15 cellular contexts compared by ENCODE assay signal in genomic region chr12:46537387-46537959, GRCh38.
DNase-seq lines count a peak whose midpoint lies in the region; ATAC-seq and TF ChIP-seq lines count a peak whose summit lies in the region.
"Had no signal": no experiment of that assay in that cellular context is flagged by ENCODE, and none has a peak within 500 bp of the region (broad histone marks: within the 10 kb centered on the region; RNA-seq: fewer than 3 reads in every experiment).

No MANE protein-coding gene starts in this region.

- no peaks in the 10 kb centered on the region for H3K79me1 ChIP-seq in trophoblast cell (ENCODE audit: low read length)

- no peak overlapping the region for H3K23ac ChIP-seq in trophoblast cell (ENCODE audit: low read length)

- H2AK5ac ChIP-seq in trophoblast cell (ENCODE audit: low read length), result no peak overlapping the region

- peaks cover 5% of the 10 kb centered on the region for H3K36me3 Mint-ChIP-seq in chondrocyte (ENCODE audit: low read depth)

- H3F3A ChIP-seq in MM.1S (ENCODE audit: insufficient read depth, low read length), result no peaks in the 10 kb centered on the region
- no peaks in the 10 kb centered on the region for H3F3A ChIP-seq in smooth muscle cell (ENCODE audit: low read depth)

- H4K20me1 ChIP-seq in MM.1S (ENCODE audit: insufficient read depth, low read length) (no peaks in the 10 kb centered on the region), smooth muscle cell (ENCODE audit: low read depth) (no peaks in the 10 kb centered on the region)

- H2BK12ac ChIP-seq in trophoblast cell (ENCODE audit: low read length), result no peak overlapping the region

- no peak overlapping the region for H2BK5ac ChIP-seq in trophoblast cell (ENCODE audit: low read depth, low read length, poor library complexity)

- ATAC-seq in HG03521 (IDR thresholded peaks at IDR 0.05; ENCODE audit: unreplicated experiment), result no peak
- no peak for ATAC-seq in HG03135 (IDR thresholded peaks at IDR 0.05; ENCODE audit: unreplicated experiment)
- ATAC-seq: A549 had no signal

- H3K27ac ChIP-seq in MM.1S (ENCODE audit: low read length) (peak overlapping the region; percentile 8; the same call in 1 of the 2 replicates), trophoblast cell (ENCODE audit: low read depth, low read length) (no peak overlapping the region), smooth muscle cell (ENCODE audit: low read depth) (no peak overlapping the region), caudate nucleus (ENCODE audit: low read depth, low read length) (no peak overlapping the region)
- H3K27ac ChIP-seq: C4-2B, HL-60 had no signal

- no peak overlapping the region for H2AFZ ChIP-seq in MM.1S (ENCODE audit: low read length)
- H2AFZ ChIP-seq in trophoblast cell (ENCODE audit: insufficient read depth, low read length, poor library complexity), result no peak overlapping the region
- H2AFZ ChIP-seq in smooth muscle cell (ENCODE audit: low read depth), result no peak overlapping the region

- no peak overlapping the region for H3K18ac ChIP-seq in trophoblast cell (ENCODE audit: low read length)

- H3K79me2 ChIP-seq in MM.1S (ENCODE audit: low read length) (no peaks in the 10 kb centered on the region), trophoblast cell (ENCODE audit: control insufficient read depth, insufficient read depth, low read length, poor library complexity) (no peaks in the 10 kb centered on the region), smooth muscle cell (ENCODE audit: low read depth) (no peaks in the 10 kb centered on the region)

- peaks cover 20% of the 10 kb centered on the region for H3K4me1 ChIP-seq in MM.1S (ENCODE audit: low read length)
- H3K4me1 ChIP-seq in trophoblast cell (ENCODE audit: control insufficient read depth in 1 of 2, insufficient read depth in 2 of 2, low read length in 2 of 2), result no peaks in the 10 kb centered on the region
- H3K4me1 ChIP-seq in smooth muscle cell (ENCODE audit: low read depth), result peaks cover 15% of the 10 kb centered on the region
- H3K4me1 ChIP-seq: BE2C had no signal

- H3K27ac Mint-ChIP-seq in chondrocyte (ENCODE audit: unreplicated experiment), result peak overlapping the region; percentile 5
- H3K27ac Mint-ChIP-seq: CD4-positive, alpha-beta memory T cell; HFFc6 had no signal

- TF ChIP-seq CTCF in MM.1S (IDR thresholded peaks at IDR 0.05; ENCODE audit: low read length) (no peak), chondrocyte (IDR thresholded peaks at IDR 0.05) (no peak), smooth muscle cell (IDR thresholded peaks at IDR 0.05; ENCODE audit: borderline replicate concordance, insufficient read depth, poor library complexity, severe bottlenecking) (no peak)

- H2BK120ac ChIP-seq in trophoblast cell (ENCODE audit: insufficient read depth, low read length, poor library complexity), result no peak overlapping the region

- H3K9ac ChIP-seq in MM.1S (ENCODE audit: low read length) (no peak overlapping the region), trophoblast cell (ENCODE audit: low read length) (no peak overlapping the region), smooth muscle cell (ENCODE audit: low read depth) (no peak overlapping the region)

- no peak overlapping the region for H3K4ac ChIP-seq in trophoblast cell (ENCODE audit: low read depth, low read length)

- H3K27me3 Mint-ChIP-seq in chondrocyte (ENCODE audit: low read depth), result no peaks in the 10 kb centered on the region
- H3K27me3 Mint-ChIP-seq: CD4-positive, alpha-beta memory T cell had no signal

- peaks cover 31% of the 10 kb centered on the region for H3K4me1 Mint-ChIP-seq in chondrocyte (ENCODE audit: low read depth)

- no peak overlapping the region for H4K12ac ChIP-seq in trophoblast cell (ENCODE audit: low read depth, low read length)

- H3K4me3 ChIP-seq in MM.1S (ENCODE audit: low read length), result no peak overlapping the region
- H3K4me3 ChIP-seq in trophoblast cell (ENCODE audit: low read depth, low read length), result no peak overlapping the region
- no peak overlapping the region for H3K4me3 ChIP-seq in smooth muscle cell
- H3K4me3 ChIP-seq: A549 had no signal

- no peak overlapping the region for H4K8ac ChIP-seq in trophoblast cell (ENCODE audit: low read depth, low read length)

- H3K9me3 ChIP-seq in MM.1S (replicated peaks; ENCODE audit: insufficient read depth, low read length) (no peaks in the 10 kb centered on the region), trophoblast cell (ENCODE audit: insufficient read depth, low read depth, low read length) (no peaks in the 10 kb centered on the region), smooth muscle cell (replicated peaks; ENCODE audit: low read depth) (no peaks in the 10 kb centered on the region)
- H3K9me3 ChIP-seq: BE2C had no signal

- H3K4me3 Mint-ChIP-seq in chondrocyte (ENCODE audit: unreplicated experiment), result no peak overlapping the region
- H3K4me3 Mint-ChIP-seq: CD4-positive, alpha-beta memory T cell; HFFc6 had no signal

- H3K9me3 Mint-ChIP-seq in chondrocyte (ENCODE audit: low read depth), result peaks cover 6% of the 10 kb centered on the region

- H3K9me2 ChIP-seq in MM.1S (replicated peaks; ENCODE audit: insufficient read depth, low read length), result no peaks in the 10 kb centered on the region

- H3K4me2 ChIP-seq in MM.1S (ENCODE audit: low read depth, low read length) (no peak overlapping the region), trophoblast cell (ENCODE audit: low read length) (no peak overlapping the region), smooth muscle cell (peak overlapping the region; percentile 15)
- H3K4me2 ChIP-seq: A549 had no signal

- no peaks in the 10 kb centered on the region for H3K27me3 ChIP-seq in MM.1S (replicated peaks; ENCODE audit: insufficient read depth, low read length)
- H3K27me3 ChIP-seq in trophoblast cell (ENCODE audit: insufficient read depth, low read length), result no peaks in the 10 kb centered on the region
- no peaks in the 10 kb centered on the region for H3K27me3 ChIP-seq in smooth muscle cell (ENCODE audit: low read depth)
- H3K27me3 ChIP-seq: BE2C had no signal

- WGBS in trophoblast cell (ENCODE audit: extremely low coverage, insufficient coverage, insufficient read length), result no CpG with 5 or more reads among the region's 4 CpGs
- 95% methylated on average over 4 of the region's 4 CpGs for WGBS in smooth muscle cell (ENCODE audit: low lambda C conversion rate)

- H3K36me3 ChIP-seq in MM.1S (replicated peaks; ENCODE audit: insufficient read depth, low read length) (no peaks in the 10 kb centered on the region), trophoblast cell (ENCODE audit: control insufficient read depth in 1 of 2, insufficient read depth in 2 of 2, low read length in 2 of 2) (no peaks in the 10 kb centered on the region), smooth muscle cell (ENCODE audit: low read depth) (no peaks in the 10 kb centered on the region)
- H3K36me3 ChIP-seq: BE2C had no signal

- peak overlapping the region; percentile 37 for H3K14ac ChIP-seq in trophoblast cell (ENCODE audit: low read length)

- no peak overlapping the region for H4K91ac ChIP-seq in trophoblast cell (ENCODE audit: low read depth, low read length)

- DNase-seq in MM.1S (no peak), chondrocyte (ENCODE audit: low spot score) (no peak), trophoblast cell (no peak), smooth muscle cell (lab: John Stamatoyannopoulos, UW; ENCODE audit: unreplicated experiment) (no peak), caudate nucleus (lab: John Stamatoyannopoulos, UW) (no peak)
- DNase-seq: BE2C; CD4-positive, alpha-beta memory T cell; DMS79; HCEC 1CT; HFFc6 had no signal
